8 cellular contexts compared by ENCODE assay signal in genomic region chr2:156589381-156590079, GRCh38.
A peak's percentile ranks its signal among the peaks of the same experiment; 100 is the strongest.
DNase-seq lines count a peak whose midpoint lies in the region; ATAC-seq and TF ChIP-seq lines count a peak whose summit lies in the region.

No MANE protein-coding gene starts in this region.

- H3K9ac ChIP-seq in Loucy (ENCODE audit: low read depth, low read length, poor library complexity, severe bottlenecking) (no peak overlapping the region), neural progenitor cell (no peak overlapping the region)

- peaks cover 4% of the 10 kb centered on the region for H3K36me3 Mint-ChIP-seq in natural killer cell
- no peaks in the 10 kb centered on the region for H3K36me3 Mint-ChIP-seq in natural killer cell treated with Interleukin-12 subunit alpha and Interleukin-12 subunit beta and Interleukin-15 and Interleukin-18, amount 100 ng/mL, for 72 hours
- H3K36me3 Mint-ChIP-seq in neural progenitor cell = no peaks in the 10 kb centered on the region

- H2AFZ ChIP-seq in Loucy (ENCODE audit: low read length) (no peak overlapping the region), neural progenitor cell (replicated peaks) (no peak overlapping the region)

- H3K4me3 Mint-ChIP-seq in natural killer cell = no peak overlapping the region
- H3K4me3 Mint-ChIP-seq in natural killer cell treated with Interleukin-12 subunit alpha and Interleukin-12 subunit beta and Interleukin-15 and Interleukin-18, amount 100 ng/mL, for 72 hours = no peak overlapping the region
- H3K4me3 Mint-ChIP-seq in neural progenitor cell = no peak overlapping the region

- no peaks in the 10 kb centered on the region for H3K9me2 ChIP-seq in Loucy (replicated peaks; ENCODE audit: low read depth, low read length)

- H4K20me1 ChIP-seq in Loucy (ENCODE audit: insufficient read depth, low read length, poor library complexity, severe bottlenecking) (no peaks in the 10 kb centered on the region), neural progenitor cell (ENCODE audit: low read depth) (no peaks in the 10 kb centered on the region)

- H3K9me3 ChIP-seq in Loucy (ENCODE audit: insufficient read depth, low read depth, low read length) (no peaks in the 10 kb centered on the region), neural progenitor cell (ENCODE audit: low read depth) (no peaks in the 10 kb centered on the region)

- ATAC-seq in natural killer cell (peak in 2 of 3 donors; percentile 68 to 75), GM21737 (IDR thresholded peaks at IDR 0.05; ENCODE audit: unreplicated experiment) (peak; percentile 55), esophagus mucosa (peak; percentile 45)
- ATAC-seq in natural killer cell treated with Interleukin-12 subunit alpha and Interleukin-12 subunit beta and Interleukin-15 and Interleukin-18, amount 100 ng/mL, for 72 hours = no peak

- H3K4me1 ChIP-seq in Loucy (ENCODE audit: insufficient read depth, low read length, poor library complexity, severe bottlenecking) (no peaks in the 10 kb centered on the region), neural progenitor cell (peaks cover 43% of the 10 kb centered on the region)

- intact Hi-C loops in natural killer cell (cut with micrococcal nuclease) = loop anchor here (2.0 to 5.0 kb wide), 2 partner anchors 255 to 397 kb away; no protein-coding TSS in a partner anchor

- TF ChIP-seq CTCF in natural killer cell (IDR thresholded peaks at IDR 0.05) (peak; percentile 68), Loucy (conservative IDR thresholded peaks at IDR 0.05; ENCODE audit: low read length) (peak; percentile 70), neural progenitor cell (IDR thresholded peaks at IDR 0.05) (peak; percentile 65)

- H3K36me3 ChIP-seq in Loucy (ENCODE audit: insufficient read depth, low read length) (no peaks in the 10 kb centered on the region), neural progenitor cell (no peaks in the 10 kb centered on the region)

- H3K4me2 ChIP-seq in Loucy (ENCODE audit: low read depth, low read length, poor library complexity, severe bottlenecking) (no peak overlapping the region), neural progenitor cell (no peak overlapping the region)

- H3K27me3 ChIP-seq in Loucy (ENCODE audit: insufficient read depth, low read length, poor library complexity, severe bottlenecking) = no peaks in the 10 kb centered on the region
- no peaks in the 10 kb centered on the region for H3K27me3 ChIP-seq in neural progenitor cell

- H3K27ac ChIP-seq in neural progenitor cell = no peak overlapping the region

- no peak for DNase-seq in natural killer cell
- no peak for DNase-seq in natural killer cell treated with Interleukin-12 subunit alpha and Interleukin-12 subunit beta and Interleukin-15 and Interleukin-18, amount 100 ng/mL, for 72 hours (ENCODE audit: low spot score)
- DNase-seq in T follicular helper cell (ENCODE audit: low read depth) = peak; percentile 1
- DNase-seq in neural progenitor cell (ENCODE audit: low spot score) = peak; percentile 57
- no peak for DNase-seq in NK-92 treated with Interleukin-12 subunit alpha and Interleukin-12 subunit beta, amount 100 ng/mL, for 24 hours (lab: John Stamatoyannopoulos, UW)

- no peaks in the 10 kb centered on the region for H3F3A ChIP-seq in Loucy (ENCODE audit: low read depth)
- peaks cover 16% of the 10 kb centered on the region for H3F3A ChIP-seq in neural progenitor cell (ENCODE audit: low read depth)

- H3K9me3 Mint-ChIP-seq in natural killer cell (no peaks in the 10 kb centered on the region), neural progenitor cell (no peaks in the 10 kb centered on the region)
- no peaks in the 10 kb centered on the region for H3K9me3 Mint-ChIP-seq in natural killer cell treated with Interleukin-12 subunit alpha and Interleukin-12 subunit beta and Interleukin-15 and Interleukin-18, amount 100 ng/mL, for 72 hours

- H3K79me2 ChIP-seq in Loucy (ENCODE audit: insufficient read depth, low read length) (no peaks in the 10 kb centered on the region), neural progenitor cell (ENCODE audit: low read depth) (no peaks in the 10 kb centered on the region)

- H3K4me3 ChIP-seq in Loucy (ENCODE audit: low read length, poor library complexity, severe bottlenecking) (no peak overlapping the region), neural progenitor cell (no peak overlapping the region)

- H3K27me3 Mint-ChIP-seq in natural killer cell (ENCODE audit: low read depth in 2 of 2) (no peaks in the 10 kb centered on the region), neural progenitor cell (ENCODE audit: insufficient read depth, low read depth) (no peaks in the 10 kb centered on the region)
- H3K27me3 Mint-ChIP-seq in natural killer cell treated with Interleukin-12 subunit alpha and Interleukin-12 subunit beta and Interleukin-15 and Interleukin-18, amount 100 ng/mL, for 72 hours = no peaks in the 10 kb centered on the region

- H3K4me1 Mint-ChIP-seq in natural killer cell (no peaks in the 10 kb centered on the region), neural progenitor cell (peaks cover 28% of the 10 kb centered on the region)
- H3K4me1 Mint-ChIP-seq in natural killer cell treated with Interleukin-12 subunit alpha and Interleukin-12 subunit beta and Interleukin-15 and Interleukin-18, amount 100 ng/mL, for 72 hours (ENCODE audit: low read depth in 2 of 2) = peaks cover 4% of the 10 kb centered on the region in 2 donors

- H3K27ac Mint-ChIP-seq in natural killer cell (no peak overlapping the region), neural progenitor cell (no peak overlapping the region)
- no peak overlapping the region for H3K27ac Mint-ChIP-seq in natural killer cell treated with Interleukin-12 subunit alpha and Interleukin-12 subunit beta and Interleukin-15 and Interleukin-18, amount 100 ng/mL, for 72 hours

Comparison
In these comparisons a context has a peak if more than half of its experiments do, and no peak if none do; other contexts are left out.
1. ATAC-seq: peak in natural killer cell (2 of 3), GM21737 (single experiment) and esophagus mucosa (single experiment); none in natural killer cell treated with Interleukin-12 subunit alpha and Interleukin-12 subunit beta and Interleukin-15 and Interleukin-18, amount 100 ng/mL, for 72 hours (0 of 2).
2. DNase-seq: peak in T follicular helper cell (single experiment) and neural progenitor cell (single experiment); none in natural killer cell (single experiment), natural killer cell treated with Interleukin-12 subunit alpha and Interleukin-12 subunit beta and Interleukin-15 and Interleukin-18, amount 100 ng/mL, for 72 hours (single experiment) and NK-92 treated with Interleukin-12 subunit alpha and Interleukin-12 subunit beta, amount 100 ng/mL, for 24 hours (single experiment).
3. Peak in every context shown above with its lines, with median percentiles within 50 percentile points of each other: CTCF ChIP-seq.